Comparison of ENCODE assay signal across 8 cellular contexts in genomic region chr14:101961011-101961721, GRCh38. TPM values are rescaled to one million over a fixed set of nuclear protein-coding genes. Genes with fewer than 3 reads are reported as not detected.
DNase-seq lines count a peak whose midpoint lies in the region; ATAC-seq and TF ChIP-seq lines count a peak whose summit lies in the region.

No MANE protein-coding gene starts in this region.

- peak; percentile 88 for TF ChIP-seq CTCF in Panc1 (IDR thresholded peaks at IDR 0.05)

- intact Hi-C loops in Panc1 (cut with micrococcal nuclease; ENCODE audit: unreplicated experiment), result loop anchor here (10.0 kb wide), 1 partner anchor 354 kb away; the partner anchor contains the start of gene ZNF839

- BruUV-seq in Panc1 (replicated peaks; lab: Mats Ljungman, UMichigan), result no TSS peak

- no peaks in the 10 kb centered on the region for H3K9me3 Mint-ChIP-seq in naive B cell
- no peaks in the 10 kb centered on the region for H3K9me3 Mint-ChIP-seq in stimulated activated memory B cell treated with anti-CD40 and anti-IgM and Interleukin-4, amounts not matched to agents 10 μg/mL and 1 μg/mL and 100 μg/mL, for 72 hours

- ATAC-seq in Panc1 (peak; percentile 56), esophagus mucosa (peak; percentile 25), naive B cell (ENCODE audit: low read depth in 2 of 2) (peak; percentile 16 to 27), GM18870 (IDR thresholded peaks at IDR 0.05; ENCODE audit: unreplicated experiment) (no peak)
- peak; percentile 44 for ATAC-seq in stimulated activated memory B cell treated with anti-CD40 and anti-IgM and Interleukin-4, amounts not matched to agents 10 μg/mL and 1 μg/mL and 100 μg/mL, for 72 hours

- no peak overlapping the region for H3K27ac ChIP-seq in Panc1 (ENCODE audit: low read length)

- CTCF ChIA-PET in Panc1 (lab: Charles Lee), result interaction anchor here (0.6 kb wide), 1 partner anchor 136 kb away, joined by 3 read pairs; no protein-coding TSS in a partner anchor

- peak overlapping the region in 3 of 8 donors; percentile 30 to 82 (median 35) for H3K4me3 Mint-ChIP-seq in naive B cell
- no peak overlapping the region for H3K4me3 Mint-ChIP-seq in stimulated activated memory B cell treated with anti-CD40 and anti-IgM and Interleukin-4, amounts not matched to agents 10 μg/mL and 1 μg/mL and 100 μg/mL, for 72 hours

- peak overlapping the region in 2 of 6 donors; percentile 40 to 90 for H3K27ac Mint-ChIP-seq in naive B cell
- H3K27ac Mint-ChIP-seq in stimulated activated memory B cell treated with anti-CD40 and anti-IgM and Interleukin-4, amounts not matched to agents 10 μg/mL and 1 μg/mL and 100 μg/mL, for 72 hours, result peak overlapping the region; percentile 41

- DNase-seq in DMS 273 (lab: John Stamatoyannopoulos, UW; ENCODE audit: unreplicated experiment), result peak; percentile 93
- DNase-seq in LHCN-M2 (ENCODE audit: low read depth), result peak; percentile 75
- DNase-seq in Panc1 (ENCODE audit: low read depth, low spot score), result peak; percentile 68
- DNase-seq in activated T-cell treated with anti-CD3 and anti-CD28 coated beads for 48 hours (ENCODE audit: low read depth), result peak; percentile 67
- peak; percentile 68 for DNase-seq in naive B cell

- peaks cover 14 to 28% (median 26%) of the 10 kb centered on the region in 3 donors for H3K4me1 Mint-ChIP-seq in naive B cell
- peaks cover 27% of the 10 kb centered on the region for H3K4me1 Mint-ChIP-seq in stimulated activated memory B cell treated with anti-CD40 and anti-IgM and Interleukin-4, amounts not matched to agents 10 μg/mL and 1 μg/mL and 100 μg/mL, for 72 hours

- no peaks in the 10 kb centered on the region for H3K27me3 ChIP-seq in Panc1 (ENCODE audit: control insufficient read depth, insufficient read depth, low read length)

- in situ Hi-C loops in Panc1 (cut with HindIII; ENCODE audit: low pct_unique_long_range_greater_than_20kb, low sequenced_read_pairs), result no loop called here

- H3K36me3 ChIP-seq in Panc1 (ENCODE audit: control insufficient read depth, insufficient read depth, low read length), result no peaks in the 10 kb centered on the region; the same call in 1 of the 2 replicates

- no peaks in the 10 kb centered on the region; the same call in 1 of the 2 replicates for H3K4me1 ChIP-seq in Panc1 (ENCODE audit: control insufficient read depth, insufficient read depth, low read length)

- POLR2A ChIA-PET in Panc1 (lab: Charles Lee), result no interaction called here

- H3K9me3 ChIP-seq in Panc1 (ENCODE audit: control insufficient read depth, insufficient read depth, low read depth, low read length), result no peaks in the 10 kb centered on the region

- H3K36me3 Mint-ChIP-seq in naive B cell, result no peaks in the 10 kb centered on the region
- H3K36me3 Mint-ChIP-seq in stimulated activated memory B cell treated with anti-CD40 and anti-IgM and Interleukin-4, amounts not matched to agents 10 μg/mL and 1 μg/mL and 100 μg/mL, for 72 hours, result no peaks in the 10 kb centered on the region

- no peak overlapping the region for H3K4me3 ChIP-seq in Panc1 (ENCODE audit: low read depth in 2 of 2, low read length in 2 of 2)

- H3K27me3 Mint-ChIP-seq in naive B cell, result peaks cover 0 to 5% (median 0%) of the 10 kb centered on the region in 3 donors
- no peaks in the 10 kb centered on the region for H3K27me3 Mint-ChIP-seq in stimulated activated memory B cell treated with anti-CD40 and anti-IgM and Interleukin-4, amounts not matched to agents 10 μg/mL and 1 μg/mL and 100 μg/mL, for 72 hours

RNA-seq across cellular contexts. Expression of gene DYNC1H1, which starts 3.2 kb away (rescaled TPM):
- total RNA-seq in LHCN-M2 (2014; rRNA removed) (386 and 453 TPM in 2 replicates), Panc1 (2021; ENCODE audit: unreplicated experiment) (382 TPM), esophagus mucosa (250 TPM)
- 397 TPM for polyA plus RNA-seq in LHCN-M2 (2012)
- polyA plus RNA-seq in Panc1 (2012; ENCODE audit: insufficient read length), result 353 TPM
- polyA plus RNA-seq in naive B cell (ENCODE audit: low read depth in 6 of 6), result 10 to 100 TPM in 5 of 6 donors, 1 to 10 TPM in 1; 7.4 to 40.9 (median 27.7) TPM
